ENCODE assay signal across 8 cellular contexts in the genomic region with DNA sequence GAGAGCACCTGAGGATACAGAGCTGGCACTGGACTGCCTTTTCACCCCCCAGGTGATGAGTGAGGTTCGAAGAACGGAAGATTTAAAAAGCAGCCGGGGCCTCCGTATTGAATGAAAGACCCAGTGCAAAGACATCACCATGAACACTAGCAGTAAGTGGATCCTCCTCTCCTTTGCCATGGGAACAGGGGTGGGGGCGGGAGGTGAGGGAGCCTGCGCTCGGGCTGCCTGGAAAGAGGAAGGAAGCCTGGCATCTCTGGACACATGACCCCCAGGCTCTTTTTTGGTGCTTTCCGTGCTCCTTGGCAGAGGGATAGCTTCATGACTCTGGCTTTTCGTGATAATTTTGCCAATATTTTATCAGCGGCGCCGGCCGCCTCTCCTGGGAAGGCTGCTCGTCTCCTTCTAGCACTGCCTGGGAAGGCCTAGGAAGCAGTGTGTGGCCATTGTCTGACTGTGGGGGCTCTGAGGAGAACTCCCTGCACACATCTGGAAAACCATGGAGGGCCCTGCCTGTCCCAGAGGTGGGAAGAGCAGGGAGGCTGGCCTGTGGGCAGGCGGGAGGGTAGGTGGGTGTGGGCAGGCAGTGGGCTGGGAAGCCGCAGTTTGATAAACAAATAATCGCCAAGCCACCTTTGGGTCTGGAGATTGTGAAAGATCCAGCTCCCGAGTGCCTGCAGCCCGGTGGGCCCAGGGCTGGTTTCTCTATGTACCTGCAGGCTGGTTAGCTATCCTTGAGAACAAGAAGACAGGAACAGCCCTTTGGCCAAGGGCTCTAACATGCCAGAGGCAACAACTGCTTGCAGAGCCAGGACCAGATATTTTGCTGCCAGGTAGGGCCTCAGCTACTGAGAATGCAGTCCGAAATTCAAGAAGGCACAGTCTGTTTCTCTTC. TPM values are rescaled to one million over a fixed set of nuclear protein-coding genes. Genes with fewer than 3 reads are reported as not detected.
DNase-seq lines count a peak whose midpoint lies in the region; ATAC-seq, FAIRE-seq and TF ChIP-seq lines count a peak whose summit lies in the region.

No MANE protein-coding gene starts in this region.

- H3K27me3 ChIP-seq in dorsolateral prefrontal cortex (no peaks in the 10 kb centered on the region), upper lobe of right lung (no peaks in the 10 kb centered on the region), SJCRH30 (peaks cover under 1% of the 10 kb centered on the region; the same call in 1 of the 2 replicates)

- FAIRE-seq in H54 (lab: Jason Lieb, UNC), result no peak

- TF ChIP-seq POLR2A in H54 (IDR thresholded peaks at IDR 0.05; ENCODE audit: low read depth, low read length), result no peak

- H3K4me1 ChIP-seq in mesodermal cell (ENCODE audit: control insufficient read depth, insufficient read depth, low read length, poor library complexity, severe bottlenecking) (peaks cover 3% of the 10 kb centered on the region), upper lobe of right lung (peaks cover 15% of the 10 kb centered on the region), SJCRH30 (no peaks in the 10 kb centered on the region)

- ATAC-seq in upper lobe of right lung, result peak; percentile 61
- no peak for ATAC-seq in HG03521 (IDR thresholded peaks at IDR 0.05; ENCODE audit: unreplicated experiment)

- WGBS in mesodermal cell (ENCODE audit: insufficient coverage in 2 of 2), 2 experiments, result 73 to 80% methylated on average over 13 to 19 of the region's 20 CpGs

- DNase-seq in EH (ENCODE audit: low read depth) (peak; percentile 55), NCI-H345 (lab: John Stamatoyannopoulos, UW) (peak; percentile 67), dorsolateral prefrontal cortex (peak in 6 of 10 donors; percentile 27 to 62 (median 50)), upper lobe of right lung (no peak), H54 (ENCODE audit: insufficient read length, low spot score) (no peak), SJCRH30 (no peak)

- H3K36me3 ChIP-seq in mesodermal cell (ENCODE audit: control insufficient read depth, insufficient read depth, low read length) (no peaks in the 10 kb centered on the region), upper lobe of right lung (no peaks in the 10 kb centered on the region), SJCRH30 (no peaks in the 10 kb centered on the region)

- intact Hi-C loops in dorsolateral prefrontal cortex (cut with DNase I), result loop anchor here (2.0 to 10.0 kb wide), 5 partner anchors 85 to 433 kb away; no protein-coding TSS in a partner anchor
- intact Hi-C loops in upper lobe of right lung (cut with DNase I), result loop anchor here (10.0 kb wide), 1 partner anchor 93 kb away; no protein-coding TSS in a partner anchor

- H3K4me3 ChIP-seq in dorsolateral prefrontal cortex (peak overlapping the region; percentile 66 to 99 (median 82)), mesodermal cell (ENCODE audit: extremely low read depth, insufficient read depth, low read length, poor library complexity, severe bottlenecking) (peak overlapping the region; percentile 51), upper lobe of right lung (peak overlapping the region; percentile 79), SJCRH30 (no peak overlapping the region)

- H3K27ac ChIP-seq in dorsolateral prefrontal cortex (peak overlapping the region in 58 of 59 donors; percentile 3 to 93 (median 82)), mesodermal cell (ENCODE audit: low read depth, low read length, severe bottlenecking) (no peak overlapping the region), upper lobe of right lung (peak overlapping the region; percentile 75), SJCRH30 (no peak overlapping the region)

- TF ChIP-seq CTCF in dorsolateral prefrontal cortex (IDR thresholded peaks at IDR 0.05 in 54 of 56, conservative IDR thresholded peaks at IDR 0.05 in 2 of 56; ENCODE audit: low read depth in 1 of 56, partially characterized antibody in 56 of 56), result no peak
- no peak for TF ChIP-seq CTCF in upper lobe of right lung (IDR thresholded peaks at IDR 0.05)

- H3K9me3 ChIP-seq in mesodermal cell (ENCODE audit: control insufficient read depth, low read length), result no peaks in the 10 kb centered on the region
- no peaks in the 10 kb centered on the region for H3K9me3 ChIP-seq in upper lobe of right lung
- no peaks in the 10 kb centered on the region; the same call in 1 of the 2 replicates for H3K9me3 ChIP-seq in SJCRH30 (replicated peaks)

RNA-seq across cellular contexts. Expression of gene ABLIM3, which starts 0.9 kb away (rescaled TPM):
- total RNA-seq in dorsolateral prefrontal cortex (10 to 100 TPM; 26.3 to 60.7 (median 40.9) TPM), upper lobe of right lung (31.9 TPM)
- 3.6 TPM for polyA plus RNA-seq in mesodermal cell (2013, experiment 1 of 2)
- 3.3 TPM for polyA plus RNA-seq in mesodermal cell (2013, experiment 2 of 2)
- total RNA-seq in SJCRH30 (2014; rRNA removed; shearing (Covaris generic)), result 0.10 and 0.33 TPM in 2 replicates

Comparison
In these comparisons a context has a peak if more than half of its experiments do, and no peak if none do; other contexts are left out.
1. DNase-seq: peak in EH (single experiment), NCI-H345 (single experiment) and dorsolateral prefrontal cortex (6 of 10); none in upper lobe of right lung (single experiment), H54 (single experiment) and SJCRH30 (0 of 2).
2. H3K27ac ChIP-seq: peak in dorsolateral prefrontal cortex (58 of 59) and upper lobe of right lung (single experiment); none in mesodermal cell (single experiment) and SJCRH30 (single experiment).
3. RNA of gene ABLIM3, which starts 0.9 kb away (total RNA-seq): 26.3 to 60.7 TPM in dorsolateral prefrontal cortex and 31.9 TPM in upper lobe of right lung (single experiment); 0.10 to 0.33 TPM in SJCRH30; every median in the first group is over 10 times any median in the second.